In the genomic region with DNA sequence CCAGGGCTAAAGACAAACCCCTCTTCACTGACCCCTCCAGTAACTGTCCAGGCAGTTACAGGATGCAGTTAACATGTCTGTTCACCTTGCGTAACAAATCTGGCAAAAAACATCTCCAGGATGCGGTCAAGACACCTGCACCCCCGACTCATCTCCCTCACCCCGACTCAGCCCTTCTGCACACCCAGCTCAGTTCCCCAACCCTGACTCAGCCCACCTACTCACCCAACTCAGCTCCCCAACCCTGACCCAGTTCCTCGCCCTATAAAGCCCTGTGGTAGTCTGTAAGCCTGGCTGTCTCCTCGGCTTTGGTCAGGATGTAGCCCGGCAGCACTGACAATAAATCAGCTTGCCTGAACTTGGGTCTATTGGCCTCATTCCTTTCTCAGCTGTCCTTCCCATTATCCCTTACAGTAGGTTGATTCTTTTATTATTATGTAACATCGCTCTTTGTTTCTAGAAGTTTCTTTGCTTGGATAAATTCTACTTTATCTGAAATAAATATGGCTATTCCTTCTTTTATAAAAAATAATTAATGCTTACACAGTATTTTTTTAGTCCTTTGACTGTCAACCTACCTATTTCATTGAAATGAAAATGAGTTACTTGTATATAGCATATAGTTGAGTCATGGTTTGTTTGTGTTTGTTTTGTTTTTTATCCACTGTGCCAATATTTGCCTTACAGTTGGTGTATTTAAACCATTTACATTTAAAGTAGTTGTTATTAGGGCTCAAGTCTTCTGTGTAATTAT, we compare ENCODE assay signal across 18 cellular contexts. TPM values are rescaled to one million over a fixed set of nuclear protein-coding genes. Genes with fewer than 3 reads are reported as not detected.
DNase-seq lines count a peak whose midpoint lies in the region; ATAC-seq and TF ChIP-seq lines count a peak whose summit lies in the region.
"Had no signal": no experiment of that assay in that cellular context is flagged by ENCODE, and none has a peak within 500 bp of the region (broad histone marks: within the 10 kb centered on the region; RNA-seq: fewer than 3 reads in every experiment).

No MANE protein-coding gene starts in this region.

- no peaks in the 10 kb centered on the region for H3K4me1 Mint-ChIP-seq in activated CD8-positive, alpha-beta T cell treated with anti-CD3 and anti-CD28 coated beads for 36 hours (ENCODE audit: low read depth)
- no peaks in the 10 kb centered on the region for H3K4me1 Mint-ChIP-seq in activated CD8-positive, alpha-beta T cell treated with anti-CD3 and anti-CD28 coated beads, Interleukin-2, amount 10 ng/mL, durations not matched to agents 7 days and 5 days (ENCODE audit: low read depth)
- no peaks in the 10 kb centered on the region for H3K4me1 Mint-ChIP-seq in glutamatergic neuron (ENCODE audit: low read depth, unreplicated experiment)
- H3K4me1 Mint-ChIP-seq: CD14-positive monocyte; memory B cell; stimulated activated memory B cell treated with anti-CD40 and anti-IgM and Interleukin-4, amounts not matched to agents 10 μg/mL and 1 μg/mL and 100 μg/mL, for 72 hours had no signal

- peaks cover 11% of the 10 kb centered on the region for H3K9me3 Mint-ChIP-seq in activated CD8-positive, alpha-beta T cell treated with anti-CD3 and anti-CD28 coated beads for 36 hours
- peaks cover 15% of the 10 kb centered on the region for H3K9me3 Mint-ChIP-seq in activated CD8-positive, alpha-beta T cell treated with anti-CD3 and anti-CD28 coated beads, Interleukin-2, amount 10 ng/mL, durations not matched to agents 7 days and 5 days (ENCODE audit: insufficient read depth)
- peaks cover 5% of the 10 kb centered on the region for H3K9me3 Mint-ChIP-seq in glutamatergic neuron (ENCODE audit: unreplicated experiment)

- peak; percentile 34 for ATAC-seq in activated CD8-positive, alpha-beta T cell treated with anti-CD3 and anti-CD28 coated beads for 36 hours
- ATAC-seq in activated CD8-positive, alpha-beta T cell treated with anti-CD3 and anti-CD28 coated beads, Interleukin-2, amount 10 ng/mL, durations not matched to agents 7 days and 5 days = no peak
- ATAC-seq in HG02973 (IDR thresholded peaks at IDR 0.05; ENCODE audit: unreplicated experiment) = no peak
- ATAC-seq: heart right ventricle; stimulated activated memory B cell treated with anti-CD40 and anti-IgM and Interleukin-4, amounts not matched to agents 10 μg/mL and 1 μg/mL and 100 μg/mL, for 72 hours had no signal

- no peaks in the 10 kb centered on the region for H3K27me3 Mint-ChIP-seq in activated CD8-positive, alpha-beta T cell treated with anti-CD3 and anti-CD28 coated beads for 36 hours
- H3K27me3 Mint-ChIP-seq in activated CD8-positive, alpha-beta T cell treated with anti-CD3 and anti-CD28 coated beads, Interleukin-2, amount 10 ng/mL, durations not matched to agents 7 days and 5 days (ENCODE audit: low read depth) = no peaks in the 10 kb centered on the region
- peaks cover 3% of the 10 kb centered on the region for H3K27me3 Mint-ChIP-seq in glutamatergic neuron (ENCODE audit: unreplicated experiment)
- H3K27me3 Mint-ChIP-seq: memory B cell; stimulated activated memory B cell treated with anti-CD40 and anti-IgM and Interleukin-4, amounts not matched to agents 10 μg/mL and 1 μg/mL and 100 μg/mL, for 72 hours had no signal

- no peak overlapping the region for H3K4me3 Mint-ChIP-seq in activated CD8-positive, alpha-beta T cell treated with anti-CD3 and anti-CD28 coated beads for 36 hours
- no peak overlapping the region for H3K4me3 Mint-ChIP-seq in activated CD8-positive, alpha-beta T cell treated with anti-CD3 and anti-CD28 coated beads, Interleukin-2, amount 10 ng/mL, durations not matched to agents 7 days and 5 days
- H3K4me3 Mint-ChIP-seq in glutamatergic neuron (ENCODE audit: unreplicated experiment) = no peak overlapping the region
- H3K4me3 Mint-ChIP-seq: CD14-positive monocyte; memory B cell; nephron; stimulated activated memory B cell treated with anti-CD40 and anti-IgM and Interleukin-4, amounts not matched to agents 10 μg/mL and 1 μg/mL and 100 μg/mL, for 72 hours had no signal

- no peak overlapping the region for H3K27ac Mint-ChIP-seq in activated CD8-positive, alpha-beta T cell treated with anti-CD3 and anti-CD28 coated beads for 36 hours
- no peak overlapping the region for H3K27ac Mint-ChIP-seq in activated CD8-positive, alpha-beta T cell treated with anti-CD3 and anti-CD28 coated beads, Interleukin-2, amount 10 ng/mL, durations not matched to agents 7 days and 5 days
- H3K27ac Mint-ChIP-seq in glutamatergic neuron (ENCODE audit: unreplicated experiment) = no peak overlapping the region
- H3K27ac Mint-ChIP-seq: CD14-positive monocyte; memory B cell; nephron; stimulated activated memory B cell treated with anti-CD40 and anti-IgM and Interleukin-4, amounts not matched to agents 10 μg/mL and 1 μg/mL and 100 μg/mL, for 72 hours had no signal

- TF ChIP-seq CTCF in activated CD8-positive, alpha-beta T cell treated with anti-CD3 and anti-CD28 coated beads for 36 hours (IDR thresholded peaks at IDR 0.05) = no peak
- TF ChIP-seq CTCF in GM20000 (IDR thresholded peaks at IDR 0.05; ENCODE audit: extremely low read depth, missing control alignments) (no peak), glutamatergic neuron (IDR thresholded peaks at IDR 0.05; ENCODE audit: partially characterized antibody, unreplicated experiment) (no peak)

- CTCF ChIA-PET in activated CD8-positive, alpha-beta T cell treated with anti-CD3 and anti-CD28 coated beads for 36 hours (lab: Charles Lee) = no interaction called here
- CTCF ChIA-PET in activated CD8-positive, alpha-beta T cell treated with anti-CD3 and anti-CD28 coated beads, Interleukin-2, amount 10 ng/mL, durations not matched to agents 7 days and 5 days (lab: Charles Lee) = no interaction called here

- DNase-seq in activated CD8-positive, alpha-beta T cell treated with anti-CD3 and anti-CD28 coated beads for 36 hours = peak; percentile 16
- DNase-seq in activated CD8-positive, alpha-beta T cell treated with anti-CD3 and anti-CD28 coated beads, Interleukin-2, amount 10 ng/mL, durations not matched to agents 7 days and 5 days = no peak
- DNase-seq in DMS53 treated with DMSO at 0.1 percent for 48 hours (lab: John Stamatoyannopoulos, UW; ENCODE audit: unreplicated experiment) = peak; percentile 1
- peak; percentile 41 to 62 for DNase-seq in activated T-cell treated with anti-CD3 and anti-CD28 coated beads, Interleukin-2, amount 50 U/mL, for 48 hours
- peak; percentile 27 for DNase-seq in kidney tubule cell (ENCODE audit: low spot score)
- DNase-seq in GM20000 (ENCODE audit: low spot score) = no peak
- no peak for DNase-seq in glutamatergic neuron
- DNase-seq: activated effector memory CD4-positive, alpha-beta T cell treated with anti-CD3 and anti-CD28 coated beads, Interleukin-2, amount 50 U/mL, for 16 hours; aorta; effector CD8-positive, alpha-beta T cell; heart right ventricle; NCI-H2081 treated with DMSO at 0.1 percent for 48 hours; posterior cingulate gyrus had no signal

- intact Hi-C loops in activated CD8-positive, alpha-beta T cell treated with anti-CD3 and anti-CD28 coated beads for 36 hours (cut with micrococcal nuclease) = no loop called here

- H3K36me3 Mint-ChIP-seq in activated CD8-positive, alpha-beta T cell treated with anti-CD3 and anti-CD28 coated beads for 36 hours (ENCODE audit: low read depth) = peaks cover 7% of the 10 kb centered on the region
- peaks cover 4% of the 10 kb centered on the region for H3K36me3 Mint-ChIP-seq in activated CD8-positive, alpha-beta T cell treated with anti-CD3 and anti-CD28 coated beads, Interleukin-2, amount 10 ng/mL, durations not matched to agents 7 days and 5 days (ENCODE audit: low read depth)
- H3K36me3 Mint-ChIP-seq in glutamatergic neuron (ENCODE audit: unreplicated experiment) = peaks cover 8% of the 10 kb centered on the region
- H3K36me3 Mint-ChIP-seq: CD14-positive monocyte had no signal

- POLR2A ChIA-PET in activated CD8-positive, alpha-beta T cell treated with anti-CD3 and anti-CD28 coated beads for 36 hours (lab: Charles Lee) = no interaction called here
- POLR2A ChIA-PET in activated CD8-positive, alpha-beta T cell treated with anti-CD3 and anti-CD28 coated beads, Interleukin-2, amount 10 ng/mL, durations not matched to agents 7 days and 5 days (lab: Charles Lee) = interaction anchor here (0.7 kb wide), 1 partner anchor 336 kb away, joined by 3 read pairs; no protein-coding TSS in a partner anchor

RNA-seq across cellular contexts. Expression of a gene that starts 12.9 kb away (rescaled TPM):
- total RNA-seq in activated CD8-positive, alpha-beta T cell treated with anti-CD3 and anti-CD28 coated beads for 36 hours = 10 to 100 TPM; 20.0 to 21.9 TPM
- under 1 TPM; 0.63 to 0.68 TPM for total RNA-seq in activated CD8-positive, alpha-beta T cell treated with anti-CD3 and anti-CD28 coated beads, Interleukin-2, amount 10 ng/mL, durations not matched to agents 7 days and 5 days
- not detected for total RNA-seq in glutamatergic neuron (ENCODE audit: unreplicated experiment)

Comparison
In these comparisons a context has a peak if more than half of its experiments do, and no peak if none do; other contexts are left out.
1. DNase-seq: peak in activated CD8-positive, alpha-beta T cell treated with anti-CD3 and anti-CD28 coated beads for 36 hours (single experiment), DMS53 treated with DMSO at 0.1 percent for 48 hours (single experiment), activated T-cell treated with anti-CD3 and anti-CD28 coated beads, Interleukin-2, amount 50 U/mL, for 48 hours (2 of 2) and kidney tubule cell (single experiment); none in activated CD8-positive, alpha-beta T cell treated with anti-CD3 and anti-CD28 coated beads, Interleukin-2, amount 10 ng/mL, durations not matched to agents 7 days and 5 days (single experiment), GM20000 (single experiment) and glutamatergic neuron (single experiment).
2. RNA of a gene that starts 12.9 kb away (total RNA-seq): 20.0 to 21.9 TPM in activated CD8-positive, alpha-beta T cell treated with anti-CD3 and anti-CD28 coated beads for 36 hours; 0.63 to 0.68 TPM in activated CD8-positive, alpha-beta T cell treated with anti-CD3 and anti-CD28 coated beads, Interleukin-2, amount 10 ng/mL, durations not matched to agents 7 days and 5 days and not detected in glutamatergic neuron (single experiment); every median in the first group is over 10 times any median in the second.